ENCODE assay signal across 1 cellular context in the genomic region with DNA sequence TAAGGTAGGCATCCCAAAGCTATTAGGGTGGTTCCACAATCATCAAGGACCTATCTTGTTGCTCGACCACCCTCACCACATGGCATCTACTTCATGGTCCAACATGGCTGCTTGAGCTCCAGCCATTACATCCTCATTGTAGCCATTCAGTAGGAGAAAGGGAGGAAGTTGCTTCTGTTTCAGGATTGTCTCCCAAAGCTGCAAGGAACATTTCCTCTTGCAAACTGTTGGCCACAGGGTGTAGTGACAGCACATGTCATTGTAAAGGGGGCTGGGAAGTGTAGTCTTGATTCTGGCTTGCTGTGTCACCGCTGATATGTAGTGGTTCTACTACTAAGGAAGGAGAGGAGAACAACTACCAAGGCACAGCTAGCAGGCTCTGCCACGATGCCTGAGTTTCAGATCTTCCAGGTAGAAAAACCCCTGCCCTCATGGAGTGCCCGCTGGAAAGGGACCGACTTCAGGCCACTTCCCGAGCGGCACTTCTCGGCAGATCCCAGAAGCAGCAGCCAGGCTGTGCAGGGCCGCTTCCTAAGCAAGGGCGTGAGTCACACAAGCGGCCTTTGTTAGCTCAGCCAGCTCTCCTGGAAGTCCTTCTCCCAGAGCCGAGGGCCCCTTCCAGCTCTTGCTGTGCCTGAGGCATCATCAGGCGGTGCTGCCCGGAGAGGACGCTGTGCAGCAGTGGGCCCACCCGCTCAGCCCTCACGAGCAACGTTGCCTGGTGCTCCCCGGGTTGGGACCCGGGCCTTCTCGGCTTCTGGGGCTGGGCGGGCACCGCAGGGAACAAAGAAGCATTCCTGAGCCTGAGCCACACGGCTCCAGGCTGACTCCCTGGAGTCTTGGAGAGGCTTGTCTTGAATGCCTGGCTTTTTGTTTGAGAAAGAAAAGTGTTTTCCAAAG.
TF ChIP-seq lines count a peak whose summit lies in the region.

No MANE protein-coding gene starts in this region.

TF ChIP-seq in HepG2, 621 proteins besides CTCF, POLR2A, EP300 and RAD21 (continues in another document):
- TF ChIP-seq NR2F6 (IDR thresholded peaks at IDR 0.05) (no peak), NR2F6 (CRISPR knock-in tag; IDR thresholded peaks at IDR 0.05) (0 out of 2 replicates have a peak, but pooled peaks have one; percentile 16), HOXA3 (CRISPR knock-in tag; IDR thresholded peaks at IDR 0.05) (peak; percentile 45; the same call in 1 of the 2 replicates), ZFP37 (CRISPR knock-in tag; IDR thresholded peaks at IDR 0.05; ENCODE audit: borderline replicate concordance) (no peak), ZNF510 (CRISPR knock-in tag; IDR thresholded peaks at IDR 0.05; ENCODE audit: low read depth) (no peak), ATF2 (CRISPR knock-in tag; IDR thresholded peaks at IDR 0.05) (peak; percentile 39; the same call in 1 of the 2 replicates), KMT2A (CRISPR knock-in tag; IDR thresholded peaks at IDR 0.05) (peak; percentile 86; the same call in 1 of the 2 replicates), ZNF251 (CRISPR knock-in tag; IDR thresholded peaks at IDR 0.05) (no peak), NCOA1 (CRISPR knock-in tag; IDR thresholded peaks at IDR 0.05) (no peak), ZNF235 (CRISPR knock-in tag; IDR thresholded peaks at IDR 0.05; ENCODE audit: borderline replicate concordance) (no peak), RXRA (CRISPR knock-in tag; IDR thresholded peaks at IDR 0.05) (peak; percentile 62), AHR (CRISPR knock-in tag; IDR thresholded peaks at IDR 0.05) (peak; percentile 67; the same call in 1 of the 2 replicates), TFDP1 (CRISPR knock-in tag; IDR thresholded peaks at IDR 0.05; ENCODE audit: borderline replicate concordance) (peak; percentile 32; the same call in 1 of the 2 replicates), ZNF446 (CRISPR knock-in tag; IDR thresholded peaks at IDR 0.05) (no peak), ARNT2 (CRISPR knock-in tag; IDR thresholded peaks at IDR 0.05; ENCODE audit: low read depth) (peak; percentile 85), SIN3B (IDR thresholded peaks at IDR 0.05; ENCODE audit: low read length) (no peak), SRSF4 (IDR thresholded peaks at IDR 0.05; ENCODE audit: low read depth, low read length, poor library complexity, severe bottlenecking) (no peak), CEBPB (IDR thresholded peaks at IDR 0.05; ENCODE audit: borderline replicate concordance, low read depth, low read length) (no peak), SMARCC2 (IDR thresholded peaks at IDR 0.05) (no peak), SP140L (CRISPR knock-in tag; IDR thresholded peaks at IDR 0.05; ENCODE audit: borderline replicate concordance) (no peak), LCORL (IDR thresholded peaks at IDR 0.05) (no peak), LCORL (CRISPR knock-in tag; IDR thresholded peaks at IDR 0.05) (peak; percentile 16; the same call in 1 of the 2 replicates), ZBTB20 (CRISPR knock-in tag; IDR thresholded peaks at IDR 0.05; ENCODE audit: borderline replicate concordance, low read depth) (peak; percentile 60; the same call in 1 of the 2 replicates), MIXL1 (CRISPR knock-in tag; IDR thresholded peaks at IDR 0.05) (no peak), ZNF552 (CRISPR knock-in tag; IDR thresholded peaks at IDR 0.05; ENCODE audit: borderline replicate concordance) (no peak), HDAC1 (CRISPR knock-in tag; IDR thresholded peaks at IDR 0.05) (no peak; the same call in 1 of the 2 replicates), TRIM24 (CRISPR knock-in tag; IDR thresholded peaks at IDR 0.05) (no peak), HOXD1 (CRISPR knock-in tag; IDR thresholded peaks at IDR 0.05) (no peak), GATA4 (IDR thresholded peaks at IDR 0.05; ENCODE audit: borderline replicate concordance, low read depth) (no peak), PRMT3 (CRISPR knock-in tag; IDR thresholded peaks at IDR 0.05; ENCODE audit: borderline replicate concordance, low read depth) (no peak), ZNF263 (CRISPR knock-in tag; IDR thresholded peaks at IDR 0.05) (peak; percentile 86), ZNF12 (CRISPR knock-in tag; IDR thresholded peaks at IDR 0.05) (peak; percentile 70; the same call in 1 of the 2 replicates), ZNF780A (CRISPR knock-in tag; IDR thresholded peaks at IDR 0.05) (no peak), TCF7 (IDR thresholded peaks at IDR 0.05; ENCODE audit: low read depth) (no peak), TFAP4 (IDR thresholded peaks at IDR 0.05; ENCODE audit: borderline replicate concordance, low read depth) (peak; percentile 24; the same call in 1 of the 2 replicates), THAP9 (CRISPR knock-in tag; IDR thresholded peaks at IDR 0.05; ENCODE audit: borderline replicate concordance) (peak; percentile 43; the same call in 1 of the 2 replicates), ZNF138 (CRISPR knock-in tag; IDR thresholded peaks at IDR 0.05; ENCODE audit: low read depth) (no peak), ZSCAN25 (CRISPR knock-in tag; IDR thresholded peaks at IDR 0.05) (no peak), ZNF883 (CRISPR knock-in tag; IDR thresholded peaks at IDR 0.05; ENCODE audit: not compliant biosample characterization) (no peak), SMAD3 (CRISPR knock-in tag; IDR thresholded peaks at IDR 0.05) (no peak), IKZF1 (IDR thresholded peaks at IDR 0.05) (no peak), SPEN (CRISPR knock-in tag; IDR thresholded peaks at IDR 0.05; ENCODE audit: low read depth) (0 out of 2 replicates have a peak, but pooled peaks have one; percentile 68), TBX2 (CRISPR knock-in tag; IDR thresholded peaks at IDR 0.05; ENCODE audit: borderline replicate concordance) (no peak), TGIF2 (CRISPR knock-in tag; IDR thresholded peaks at IDR 0.05) (no peak), ZMYM2 (CRISPR knock-in tag; IDR thresholded peaks at IDR 0.05) (peak; percentile 75; the same call in 1 of the 2 replicates), ZNF597 (CRISPR knock-in tag; IDR thresholded peaks at IDR 0.05) (no peak), ZBTB34 (CRISPR knock-in tag; IDR thresholded peaks at IDR 0.05) (no peak), ZBTB7B (CRISPR knock-in tag; IDR thresholded peaks at IDR 0.05) (peak; percentile 67), ZNF543 (CRISPR knock-in tag; IDR thresholded peaks at IDR 0.05) (no peak; the same call in 1 of the 2 replicates)
- TF ChIP-seq, protein P1, sequence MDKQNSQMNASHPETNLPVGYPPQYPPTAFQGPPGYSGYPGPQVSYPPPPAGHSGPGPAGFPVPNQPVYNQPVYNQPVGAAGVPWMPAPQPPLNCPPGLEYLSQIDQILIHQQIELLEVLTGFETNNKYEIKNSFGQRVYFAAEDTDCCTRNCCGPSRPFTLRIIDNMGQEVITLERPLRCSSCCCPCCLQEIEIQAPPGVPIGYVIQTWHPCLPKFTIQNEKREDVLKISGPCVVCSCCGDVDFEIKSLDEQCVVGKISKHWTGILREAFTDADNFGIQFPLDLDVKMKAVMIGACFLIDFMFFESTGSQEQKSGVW (CRISPR knock-in tag; IDR thresholded peaks at IDR 0.05; ENCODE audit: borderline replicate concordance) = no peak
- TF ChIP-seq, protein P2, sequence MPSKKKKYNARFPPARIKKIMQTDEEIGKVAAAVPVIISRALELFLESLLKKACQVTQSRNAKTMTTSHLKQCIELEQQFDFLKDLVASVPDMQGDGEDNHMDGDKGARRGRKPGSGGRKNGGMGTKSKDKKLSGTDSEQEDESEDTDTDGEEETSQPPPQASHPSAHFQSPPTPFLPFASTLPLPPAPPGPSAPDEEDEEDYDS (CRISPR knock-in tag; IDR thresholded peaks at IDR 0.05) = peak; percentile 36; the same call in 1 of the 2 replicates
- TF ChIP-seq, protein P3, sequence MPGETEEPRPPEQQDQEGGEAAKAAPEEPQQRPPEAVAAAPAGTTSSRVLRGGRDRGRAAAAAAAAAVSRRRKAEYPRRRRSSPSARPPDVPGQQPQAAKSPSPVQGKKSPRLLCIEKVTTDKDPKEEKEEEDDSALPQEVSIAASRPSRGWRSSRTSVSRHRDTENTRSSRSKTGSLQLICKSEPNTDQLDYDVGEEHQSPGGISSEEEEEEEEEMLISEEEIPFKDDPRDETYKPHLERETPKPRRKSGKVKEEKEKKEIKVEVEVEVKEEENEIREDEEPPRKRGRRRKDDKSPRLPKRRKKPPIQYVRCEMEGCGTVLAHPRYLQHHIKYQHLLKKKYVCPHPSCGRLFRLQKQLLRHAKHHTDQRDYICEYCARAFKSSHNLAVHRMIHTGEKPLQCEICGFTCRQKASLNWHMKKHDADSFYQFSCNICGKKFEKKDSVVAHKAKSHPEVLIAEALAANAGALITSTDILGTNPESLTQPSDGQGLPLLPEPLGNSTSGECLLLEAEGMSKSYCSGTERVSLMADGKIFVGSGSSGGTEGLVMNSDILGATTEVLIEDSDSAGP (CRISPR knock-in tag; IDR thresholded peaks at IDR 0.05; ENCODE audit: borderline replicate concordance) = peak; percentile 69; the same call in 1 of the 2 replicates
- TF ChIP-seq, protein P4, sequence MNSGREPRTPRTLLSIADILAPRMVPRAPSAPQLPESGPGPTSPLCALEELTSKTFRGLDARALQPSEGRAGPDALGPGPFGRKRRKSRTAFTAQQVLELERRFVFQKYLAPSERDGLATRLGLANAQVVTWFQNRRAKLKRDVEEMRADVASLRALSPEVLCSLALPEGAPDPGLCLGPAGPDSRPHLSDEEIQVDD (CRISPR knock-in tag; IDR thresholded peaks at IDR 0.05; ENCODE audit: borderline replicate concordance) = no peak
- TF ChIP-seq, protein P5, sequence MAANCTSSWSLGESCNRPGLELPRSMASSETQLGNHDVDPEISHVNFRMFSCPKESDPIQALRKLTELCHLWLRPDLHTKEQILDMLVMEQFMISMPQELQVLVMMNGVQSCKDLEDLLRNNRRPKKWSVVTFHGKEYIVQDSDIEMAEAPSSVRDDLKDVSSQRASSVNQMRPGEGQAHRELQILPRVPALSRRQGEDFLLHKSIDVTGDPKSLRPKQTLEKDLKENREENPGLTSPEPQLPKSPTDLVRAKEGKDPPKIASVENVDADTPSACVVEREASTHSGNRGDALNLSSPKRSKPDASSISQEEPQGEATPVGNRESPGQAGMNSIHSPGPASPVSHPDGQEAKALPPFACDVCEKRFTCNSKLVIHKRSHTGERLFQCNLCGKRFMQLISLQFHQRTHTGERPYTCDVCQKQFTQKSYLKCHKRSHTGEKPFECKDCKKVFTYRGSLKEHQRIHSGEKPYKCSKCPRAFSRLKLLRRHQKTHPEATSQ (CRISPR knock-in tag; IDR thresholded peaks at IDR 0.05; ENCODE audit: borderline replicate concordance) = no peak; the same call in 1 of the 2 replicates
